ENCODE assay signal across 23 cellular contexts in genomic region chr1:244388961-244389360, GRCh38.
DNase-seq lines count a peak whose midpoint lies in the region; ATAC-seq and TF ChIP-seq lines count a peak whose summit lies in the region.
"Had no signal": no experiment of that assay in that cellular context is flagged by ENCODE, and none has a peak within 500 bp of the region (broad histone marks: within the 10 kb centered on the region; RNA-seq: fewer than 3 reads in every experiment).

No MANE protein-coding gene starts in this region.

- H3F3A ChIP-seq in smooth muscle cell (ENCODE audit: low read depth), result no peaks in the 10 kb centered on the region

- TF ChIP-seq CTCF in IMR-90 (conservative IDR thresholded peaks at IDR 0.05; ENCODE audit: low read depth, low read length), result no peak
- no peak for TF ChIP-seq CTCF in WI38 (IDR thresholded peaks at IDR 0.05; ENCODE audit: low read depth, low read length)
- TF ChIP-seq CTCF in smooth muscle cell (IDR thresholded peaks at IDR 0.05; ENCODE audit: borderline replicate concordance, insufficient read depth, poor library complexity, severe bottlenecking), result no peak
- no peak for TF ChIP-seq CTCF in left lung (IDR thresholded peaks at IDR 0.05)

- H3K56ac ChIP-seq in IMR-90 (ENCODE audit: extremely low read depth, insufficient read depth, low read length), result no peak overlapping the region

- H3K4me2 ChIP-seq in IMR-90 (ENCODE audit: low read depth, low read length) (peak overlapping the region; percentile 49; the same call in 1 of the 2 replicates), smooth muscle cell (peak overlapping the region; percentile 33)

- H3K14ac ChIP-seq in IMR-90 (replicated peaks; ENCODE audit: low read depth, low read length), result no peak overlapping the region

- no peaks in the 10 kb centered on the region for H3K9me1 ChIP-seq in IMR-90 (ENCODE audit: insufficient read depth, low read length)

- no peak overlapping the region; the same call in 1 of the 2 replicates for H3K18ac ChIP-seq in IMR-90 (ENCODE audit: low read depth, low read length)

- H3K4me1 ChIP-seq in IMR-90 (ENCODE audit: control insufficient read depth, insufficient read depth, low read length) (peaks cover 7% of the 10 kb centered on the region), smooth muscle cell (ENCODE audit: low read depth) (no peaks in the 10 kb centered on the region), left lung (no peaks in the 10 kb centered on the region)
- H3K4me1 ChIP-seq: colonic mucosa, HAP-1, tibial nerve had no signal

- H2BK5ac ChIP-seq in IMR-90 (ENCODE audit: low read depth, low read length, poor library complexity, severe bottlenecking), result peak overlapping the region; percentile 60

- H3K4me3 ChIP-seq in IMR-90 (ENCODE audit: insufficient read depth, low read depth, low read length) (no peak overlapping the region), WI38 (ENCODE audit: low read depth, low read length) (peak overlapping the region; percentile 45), smooth muscle cell (no peak overlapping the region), left lung (no peak overlapping the region)
- H3K4me3 ChIP-seq: colonic mucosa, HAP-1, mucosa of descending colon, tibial nerve had no signal

- POLR2A ChIA-PET in IMR-90 (lab: Charles Lee; ENCODE audit: unreplicated experiment), result interaction anchor here (0.6 kb wide), 1 partner anchor 315 kb away, joined by 3 read pairs; no protein-coding TSS in a partner anchor

- H3K23ac ChIP-seq in IMR-90 (ENCODE audit: low read depth, low read length), result no peak overlapping the region

- H3K27ac ChIP-seq in IMR-90 (ENCODE audit: insufficient read depth, low read length), result no peak overlapping the region
- no peak overlapping the region for H3K27ac ChIP-seq in smooth muscle cell (ENCODE audit: low read depth)
- no peak overlapping the region for H3K27ac ChIP-seq in left lung
- H3K27ac ChIP-seq: colonic mucosa, tibial nerve had no signal

- no peak overlapping the region for H2AK9ac ChIP-seq in IMR-90 (replicated peaks; ENCODE audit: low read depth, low read length, poor library complexity)

- no peak overlapping the region for H4K91ac ChIP-seq in IMR-90 (ENCODE audit: insufficient read depth, low read depth, low read length)

- TF ChIP-seq RAD21 in IMR-90 (IDR thresholded peaks at IDR 0.05; ENCODE audit: low read length), result no peak

- H3K4ac ChIP-seq in IMR-90 (ENCODE audit: low read depth, low read length), result no peak overlapping the region

- H3K9me3 ChIP-seq in IMR-90 (ENCODE audit: control insufficient read depth, insufficient read depth, low read length) (no peaks in the 10 kb centered on the region), smooth muscle cell (replicated peaks; ENCODE audit: low read depth) (no peaks in the 10 kb centered on the region), left lung (no peaks in the 10 kb centered on the region)
- H3K9me3 ChIP-seq: colonic mucosa, HAP-1, mucosa of descending colon, tibial nerve had no signal

- dilution Hi-C loops in IMR-90 (cut with HindIII; ENCODE audit: low sequenced_read_pairs, unreplicated experiment), result no loop called here

- no peak overlapping the region for H2BK120ac ChIP-seq in IMR-90 (ENCODE audit: low read depth, low read length)

- no peak overlapping the region for H2AK5ac ChIP-seq in IMR-90 (ENCODE audit: low read depth, low read length)

- H4K20me1 ChIP-seq in IMR-90 (ENCODE audit: insufficient read depth, low read length) (no peaks in the 10 kb centered on the region), smooth muscle cell (ENCODE audit: low read depth) (no peaks in the 10 kb centered on the region)

- in situ Hi-C loops in IMR-90 (cut with MboI; ENCODE audit: low sequenced_read_pairs), result no loop called here

- peak overlapping the region in 1 of 2 experiments; percentile 41; a peak in 1 of 4 replicates for H4K8ac ChIP-seq in IMR-90 (ENCODE audit: low read depth in 2 of 2, low read length in 2 of 2)

- TF ChIP-seq POLR2A in IMR-90 (IDR thresholded peaks at IDR 0.05; ENCODE audit: low read depth, low read length), result no peak

- H3K27me3 ChIP-seq in IMR-90 (ENCODE audit: control insufficient read depth, insufficient read depth, low read length) (no peaks in the 10 kb centered on the region), smooth muscle cell (ENCODE audit: low read depth) (no peaks in the 10 kb centered on the region), left lung (no peaks in the 10 kb centered on the region)
- H3K27me3 ChIP-seq: colonic mucosa, tibial nerve had no signal

- H2BK15ac ChIP-seq in IMR-90 (ENCODE audit: low read depth, low read length), result no peak overlapping the region

- CTCF ChIA-PET in IMR-90 (lab: Yijun Ruan, JAX), result interaction anchor here (0.6 kb wide), 1 partner anchor 208 kb away, joined by 4 read pairs; no protein-coding TSS in a partner anchor

- WGBS in IMR-90 (ENCODE audit: extremely low coverage in 2 of 2, insufficient read length in 1 of 2), 2 experiments, result 100% methylated on average over 1 of the region's 7 CpGs; no CpG with 5 or more reads in 1 of the 2 experiments
- 81% methylated on average over 7 of the region's 7 CpGs for WGBS in smooth muscle cell (ENCODE audit: low lambda C conversion rate)

- BruUV-seq in IMR-90 (replicated peaks; lab: Mats Ljungman, UMichigan), result no TSS peak

- H3K9ac ChIP-seq in IMR-90 (ENCODE audit: low read depth, low read length), result no peak overlapping the region; the same call in 1 of the 2 replicates
- no peak overlapping the region for H3K9ac ChIP-seq in smooth muscle cell (ENCODE audit: low read depth)

- H3K79me1 ChIP-seq in IMR-90 (ENCODE audit: low read depth in 1 of 2, low read length in 2 of 2), result no peaks in the 10 kb centered on the region

- H3K36me3 ChIP-seq in IMR-90 (ENCODE audit: control insufficient read depth, insufficient read depth, low read length) (no peaks in the 10 kb centered on the region), smooth muscle cell (ENCODE audit: low read depth) (no peaks in the 10 kb centered on the region), left lung (no peaks in the 10 kb centered on the region)
- H3K36me3 ChIP-seq: colonic mucosa, HAP-1, tibial nerve had no signal

- no peak overlapping the region for H2BK20ac ChIP-seq in IMR-90 (ENCODE audit: low read depth, low read length)

- ATAC-seq in IMR-90 (ENCODE audit: low read depth) (peak; percentile 69), GM19328 (IDR thresholded peaks at IDR 0.05; ENCODE audit: unreplicated experiment) (no peak), left lung (no peak), Right ventricle myocardium superior (ENCODE audit: poor library complexity) (no peak)
- ATAC-seq: effector memory CD8-positive, alpha-beta T cell; esophagus mucosa; left ventricle myocardium superior; mucosa of descending colon had no signal

- intact Hi-C loops in IMR-90 (cut with micrococcal nuclease) (no loop called here), left lung (cut with DNase I) (no loop called here), Right ventricle myocardium superior (cut with DNase I) (no loop called here)

- peak; percentile 54 for DNase-seq in IMR-90
- DNase-seq in foreskin melanocyte, result peak; percentile 5
- DNase-seq in smooth muscle cell (lab: John Stamatoyannopoulos, UW; ENCODE audit: unreplicated experiment), result no peak
- no peak for DNase-seq in left lung
- DNase-seq in activated CD8-positive, alpha-beta memory T cell treated with anti-CD3 and anti-CD28 coated beads, Interleukin-2, amount 50 U/mL, for 48 hours, result no peak
- no peak for DNase-seq in Right ventricle myocardium superior
- DNase-seq: activated B cell treated with CpG ODN at 0.5 μM for 24 hours; activated CD4-positive, alpha-beta T cell treated with anti-CD3 and anti-CD28 coated beads, Interleukin-2, amount 50 U/mL, for 4 hours; colonic mucosa; DND-41; effector memory CD8-positive, alpha-beta T cell; left ventricle myocardium superior; mucosa of descending colon; NCI-H1694; NCI-H526 treated with DMSO at 0.1 percent for 48 hours; stimulated activated CD4-positive, alpha-beta T cell treated with anti-CD3 and anti-CD28 coated beads, Interleukin-2, amount 100 ng/mL, for 24 hours; stimulated activated naive CD4-positive, alpha-beta T cell; T-helper 9 cell had no signal

- H3K79me2 ChIP-seq in smooth muscle cell (ENCODE audit: low read depth), result no peaks in the 10 kb centered on the region

- H4K5ac ChIP-seq in IMR-90 (ENCODE audit: low read depth, low read length), result no peak overlapping the region

- H2AFZ ChIP-seq in IMR-90 (replicated peaks; ENCODE audit: low read length, poor library complexity) (no peak overlapping the region), smooth muscle cell (ENCODE audit: low read depth) (no peak overlapping the region)

TF ChIP-seq in IMR-90, 13 proteins besides CTCF, POLR2A, EP300 and RAD21:
- TF ChIP-seq USF2 (IDR thresholded peaks at IDR 0.05; ENCODE audit: low read depth, low read length) (no peak), ELK1 (IDR thresholded peaks at IDR 0.05; ENCODE audit: borderline replicate concordance, low read depth, low read length) (no peak), FOS (IDR thresholded peaks at IDR 0.05; ENCODE audit: low read depth, low read length) (no peak), CHD1 (IDR thresholded peaks at IDR 0.05; ENCODE audit: low read depth, low read length) (no peak), MXI1 (IDR thresholded peaks at IDR 0.05; ENCODE audit: borderline replicate concordance, low read depth, low read length) (no peak), NFE2L2 (IDR thresholded peaks at IDR 0.05; ENCODE audit: low read depth, low read length) (no peak)

Comparison
In these comparisons a context has a peak if more than half of its experiments do, and no peak if none do; other contexts are left out.
1. DNase-seq: peak in IMR-90 (single experiment) and foreskin melanocyte (single experiment); none in smooth muscle cell (single experiment), left lung (0 of 2), activated CD8-positive, alpha-beta memory T cell treated with anti-CD3 and anti-CD28 coated beads, Interleukin-2, amount 50 U/mL, for 48 hours (single experiment) and Right ventricle myocardium superior (single experiment).